ENCODE assay signal across 9 cellular contexts in the genomic region with DNA sequence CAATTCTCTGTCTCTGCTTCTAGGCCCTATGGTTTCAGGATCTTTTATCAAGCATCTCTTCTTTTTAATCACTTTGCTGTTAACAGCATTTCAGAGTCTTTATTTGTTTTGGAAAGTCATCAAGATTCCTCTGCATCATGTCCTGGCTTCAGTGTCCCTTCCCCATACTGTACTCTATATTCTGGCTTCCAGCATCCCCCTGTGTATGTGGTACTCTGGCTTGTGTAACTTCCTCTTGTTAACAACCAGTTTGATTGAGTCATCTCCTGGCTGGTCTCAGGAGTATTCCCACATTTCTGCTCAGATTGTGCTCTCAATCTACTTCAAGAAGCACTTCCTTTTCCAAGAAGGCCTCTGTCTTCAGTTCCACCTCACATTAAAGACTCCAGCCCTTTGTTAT. TPM values are rescaled to one million over a fixed set of nuclear protein-coding genes. Genes with fewer than 3 reads are reported as not detected.
DNase-seq lines count a peak whose midpoint lies in the region; ATAC-seq and TF ChIP-seq lines count a peak whose summit lies in the region.
"Had no signal": no experiment of that assay in that cellular context is flagged by ENCODE, and none has a peak within 500 bp of the region (broad histone marks: within the 10 kb centered on the region; RNA-seq: fewer than 3 reads in every experiment).

No MANE protein-coding gene starts in this region.

- DNase-seq in Daoy (ENCODE audit: low read depth) (peak; percentile 74), NOMO-1 treated with dmso at 0.1 percent for 144 hours (lab: John Stamatoyannopoulos, UW; ENCODE audit: unreplicated experiment) (peak; percentile 31), epithelial cell of prostate (ENCODE audit: low read depth, low spot score) (no peak), NCI-H187 treated with DMSO at 0.1 percent for 48 hours (lab: John Stamatoyannopoulos, UW) (no peak)
- DNase-seq in stimulated activated CD4-positive, alpha-beta T cell treated with anti-CD3 and anti-CD28 coated beads, Interleukin-2, amount 100 ng/mL, for 24 hours, result no peak
- DNase-seq in stimulated activated naive CD4-positive, alpha-beta T cell treated with Interleukin-2 at 50 U/mL for 16 hours (lab: John Stamatoyannopoulos, UW), result no peak

- no peaks in the 10 kb centered on the region for H3K27me3 ChIP-seq in neutrophil

- H3K4me1 ChIP-seq in neutrophil (ENCODE audit: control insufficient read depth in 1 of 2, insufficient read depth in 1 of 2, low read depth in 1 of 2, low read length in 1 of 2), result peaks cover 38 to 41% of the 10 kb centered on the region in 2 experiments

- TF ChIP-seq CTCF in neutrophil (IDR thresholded peaks at IDR 0.05), result no peak

- no peak overlapping the region for H3K4me3 ChIP-seq in neutrophil (ENCODE audit: low read depth in 1 of 2, low read length in 1 of 2)

- ATAC-seq in HG02852 (IDR thresholded peaks at IDR 0.05; ENCODE audit: unreplicated experiment), result no peak
- ATAC-seq: stimulated activated memory B cell treated with anti-CD40 and anti-IgM and Interleukin-4, amounts not matched to agents 10 μg/mL and 1 μg/mL and 100 μg/mL, for 72 hours had no signal

- H3K9me3 ChIP-seq in neutrophil, result no peaks in the 10 kb centered on the region

- H3K36me3 ChIP-seq in neutrophil, result no peaks in the 10 kb centered on the region

- peak overlapping the region; percentile 8 for H3K27ac ChIP-seq in epithelial cell of prostate
- peak overlapping the region; percentile 61 for H3K27ac ChIP-seq in neutrophil

RNA-seq across cellular contexts. Expression of a gene that starts 14.9 kb away (rescaled TPM):
- 18.2 and 21.4 TPM in 2 replicates for total RNA-seq in Daoy (2014; rRNA removed; shearing (Covaris generic))

RNA-seq across cellular contexts. Expression of a gene that starts 32.3 kb away (rescaled TPM):
- total RNA-seq in Daoy (2014; rRNA removed; shearing (Covaris generic)), result 62.9 and 86.0 TPM in 2 replicates

RNA-seq across cellular contexts. Expression of a gene that starts 46.2 kb away (rescaled TPM):
- 10.1 and 15.7 TPM in 2 replicates for total RNA-seq in Daoy (2014; rRNA removed; shearing (Covaris generic))

Comparison
In these comparisons a context has a peak if more than half of its experiments do, and no peak if none do; other contexts are left out.
1. DNase-seq: peak in Daoy (single experiment) and NOMO-1 treated with dmso at 0.1 percent for 144 hours (single experiment); none in epithelial cell of prostate (single experiment), stimulated activated CD4-positive, alpha-beta T cell treated with anti-CD3 and anti-CD28 coated beads, Interleukin-2, amount 100 ng/mL, for 24 hours (0 of 2), stimulated activated naive CD4-positive, alpha-beta T cell treated with Interleukin-2 at 50 U/mL for 16 hours (single experiment) and NCI-H187 treated with DMSO at 0.1 percent for 48 hours (single experiment).